ENCODE assay signal across 21 cellular contexts in genomic region chr1:201427923-201428322, GRCh38. TPM values are rescaled to one million over a fixed set of nuclear protein-coding genes. Genes with fewer than 3 reads are reported as not detected.
"Had no signal": no experiment of that assay in that cellular context is flagged by ENCODE, and none has a peak within 500 bp of the region (broad histone marks: within the 10 kb centered on the region; RNA-seq: fewer than 3 reads in every experiment).

No MANE protein-coding gene starts in this region.

- H3K4me3 Mint-ChIP-seq: activated CD4-positive, alpha-beta memory T cell treated with anti-CD3 and anti-CD28 coated beads for 36 hours; activated naive CD4-positive, alpha-beta T cell treated with anti-CD3 and anti-CD28 coated beads for 36 hours; naive B cell; neural crest cell; stimulated activated naive CD8-positive, alpha-beta T cell treated with anti-CD3 and anti-CD28 coated beads, Interleukin-15, amount 100 ng/mL, for 72 hours; T-helper 1 cell treated with Interleukin-12 subunit alpha and Interleukin-12 subunit beta and Interleukin-4 antibody, amounts not matched to agents 30 μg/mL and 1 μg/mL, for 36 hours had no signal

- H3K27me3 Mint-ChIP-seq: activated CD4-positive, alpha-beta memory T cell treated with anti-CD3 and anti-CD28 coated beads for 36 hours had no signal

- H3K27ac Mint-ChIP-seq: activated CD4-positive, alpha-beta memory T cell treated with anti-CD3 and anti-CD28 coated beads for 36 hours; activated naive CD4-positive, alpha-beta T cell treated with anti-CD3 and anti-CD28 coated beads for 36 hours; naive B cell; progenitor cell of endocrine pancreas; T-helper 1 cell treated with Interleukin-12 subunit alpha and Interleukin-12 subunit beta and Interleukin-4 antibody, amounts not matched to agents 30 μg/mL and 1 μg/mL, for 36 hours had no signal

- H3K36me3 ChIP-seq: esophagus muscularis mucosa, heart right ventricle, suprapubic skin, transverse colon, vagina, WERI-Rb-1 had no signal

- H3K4me3 ChIP-seq: body of pancreas, esophagus muscularis mucosa, heart right ventricle, skin epidermis, suprapubic skin, transverse colon, vagina had no signal

- ATAC-seq: body of pancreas; heart right ventricle; left ventricle myocardium superior; right cardiac atrium; stimulated activated naive CD8-positive, alpha-beta T cell treated with anti-CD3 and anti-CD28 coated beads, Interleukin-15, amount 100 ng/mL, for 72 hours had no signal

- H3K27me3 ChIP-seq: body of pancreas, heart right ventricle, vagina had no signal

- H3K36me3 Mint-ChIP-seq: activated CD4-positive, alpha-beta memory T cell treated with anti-CD3 and anti-CD28 coated beads for 36 hours; naive B cell had no signal

- H3K9me3 ChIP-seq: body of pancreas, esophagus muscularis mucosa, suprapubic skin, transverse colon, vagina had no signal

- DNase-seq: activated CD4-positive, alpha-beta memory T cell treated with anti-CD3 and anti-CD28 coated beads for 36 hours; activated CD4-positive, alpha-beta T cell treated with anti-CD3 and anti-CD28 coated beads for 1 hour; activated naive CD4-positive, alpha-beta T cell treated with anti-CD3 and anti-CD28 coated beads for 36 hours; activated T-cell treated with anti-CD3 and anti-CD28 coated beads for 4 hours; body of pancreas; heart right ventricle; kidney glomerular epithelial cell; left ventricle myocardium superior; naive B cell; right cardiac atrium; stimulated activated CD4-positive, alpha-beta T cell treated with anti-CD3 and anti-CD28 coated beads, Interleukin-4, amount 100 ng/mL, for 1 hour; stimulated activated naive CD8-positive, alpha-beta T cell treated with anti-CD3 and anti-CD28 coated beads, Interleukin-15, amount 100 ng/mL, for 72 hours; transverse colon; WERI-Rb-1 had no signal

- H3K9me3 Mint-ChIP-seq: activated CD4-positive, alpha-beta memory T cell treated with anti-CD3 and anti-CD28 coated beads for 36 hours; activated naive CD4-positive, alpha-beta T cell treated with anti-CD3 and anti-CD28 coated beads for 36 hours; naive B cell; neural crest cell; stimulated activated naive CD8-positive, alpha-beta T cell treated with anti-CD3 and anti-CD28 coated beads, Interleukin-15, amount 100 ng/mL, for 72 hours; T-helper 1 cell treated with Interleukin-12 subunit alpha and Interleukin-12 subunit beta and Interleukin-4 antibody, amounts not matched to agents 30 μg/mL and 1 μg/mL, for 36 hours had no signal

- H3K27ac ChIP-seq: body of pancreas, esophagus muscularis mucosa, heart right ventricle, skin epidermis, suprapubic skin, transverse colon, vagina had no signal

- H3K4me1 ChIP-seq: esophagus muscularis mucosa, suprapubic skin, transverse colon, vagina had no signal

RNA-seq across cellular contexts. Expression of gene TNNI1, which starts 6.4 kb away (rescaled TPM):
- total RNA-seq: activated CD4-positive, alpha-beta memory T cell treated with anti-CD3 and anti-CD28 coated beads for 36 hours; activated naive CD4-positive, alpha-beta T cell treated with anti-CD3 and anti-CD28 coated beads for 36 hours; body of pancreas; progenitor cell of endocrine pancreas; vagina had no signal

RNA-seq across cellular contexts. Expression of gene LAD1, which starts 28.8 kb away (rescaled TPM):
- total RNA-seq: activated CD4-positive, alpha-beta memory T cell treated with anti-CD3 and anti-CD28 coated beads for 36 hours; activated naive CD4-positive, alpha-beta T cell treated with anti-CD3 and anti-CD28 coated beads for 36 hours; neural crest cell had no signal

RNA-seq across cellular contexts. Expression of gene TNNT2, which starts 50.4 kb away (rescaled TPM):
- total RNA-seq: activated CD4-positive, alpha-beta memory T cell treated with anti-CD3 and anti-CD28 coated beads for 36 hours; activated naive CD4-positive, alpha-beta T cell treated with anti-CD3 and anti-CD28 coated beads for 36 hours; neural crest cell had no signal
